Comparison of ENCODE assay signal across 8 cellular contexts in the genomic region with DNA sequence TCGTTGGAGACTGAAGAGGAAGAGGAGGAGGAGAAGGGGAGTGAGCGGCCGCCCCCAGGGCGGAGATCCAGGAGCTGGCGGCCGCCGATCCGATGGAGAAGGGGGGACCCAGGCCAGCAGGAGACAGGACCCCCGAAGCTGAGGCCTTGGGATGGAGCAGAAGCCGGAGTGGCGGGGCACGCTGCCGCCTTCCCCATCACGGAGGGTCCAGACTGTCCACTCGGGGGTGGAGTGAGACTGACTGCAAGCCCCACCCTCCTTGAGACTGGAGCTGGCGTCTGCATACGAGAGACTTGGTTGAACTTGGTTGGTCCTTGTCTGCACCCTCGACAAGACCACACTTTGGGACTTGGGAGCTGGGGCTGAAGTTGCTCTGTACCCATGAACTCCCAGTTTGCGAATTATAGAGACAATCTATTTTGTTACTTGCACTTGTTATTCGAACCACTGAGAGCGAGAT. TPM values are rescaled to one million over a fixed set of nuclear protein-coding genes. Genes with fewer than 3 reads are reported as not detected.
DNase-seq lines count a peak whose midpoint lies in the region; ATAC-seq lines count a peak whose summit lies in the region.

No MANE protein-coding gene starts in this region.

- POLR2A ChIA-PET in activated CD8-positive, alpha-beta T cell treated with anti-CD3 and anti-CD28 coated beads, Interleukin-2, amount 10 ng/mL, durations not matched to agents 7 days and 5 days (lab: Charles Lee), result interaction anchor here (0.9 to 5.3 kb wide), 17 partner anchors 15 to 142 kb away, joined by 3 to 143 read pairs (median 30); a partner anchor contains a TSS

- H3K36me3 ChIP-seq in neuron (ENCODE audit: insufficient read depth, low read length), result no peaks in the 10 kb centered on the region

- no peak for ATAC-seq in activated CD8-positive, alpha-beta T cell treated with anti-CD3 and anti-CD28 coated beads, Interleukin-2, amount 10 ng/mL, durations not matched to agents 7 days and 5 days
- no peak for ATAC-seq in HG02884 (IDR thresholded peaks at IDR 0.05; ENCODE audit: unreplicated experiment)
- no peak for ATAC-seq in GM19467 (IDR thresholded peaks at IDR 0.05; ENCODE audit: unreplicated experiment)
- no peak for ATAC-seq in GM21423 (IDR thresholded peaks at IDR 0.05; ENCODE audit: unreplicated experiment)

- peak; percentile 52 for DNase-seq in NK-92 treated with Interleukin-12 subunit alpha and Interleukin-12 subunit beta, amount 100 ng/mL, for 24 hours (lab: John Stamatoyannopoulos, UW)
- DNase-seq in NK-92 (lab: John Stamatoyannopoulos, UW; ENCODE audit: unreplicated experiment) (no peak), fibroblast of gingiva (ENCODE audit: low read depth) (peak; percentile 54)
- DNase-seq in activated CD8-positive, alpha-beta T cell treated with anti-CD3 and anti-CD28 coated beads, Interleukin-2, amount 10 ng/mL, durations not matched to agents 7 days and 5 days, result peak; percentile 53

- H3K4me3 Mint-ChIP-seq in activated CD8-positive, alpha-beta T cell treated with anti-CD3 and anti-CD28 coated beads, Interleukin-2, amount 10 ng/mL, durations not matched to agents 7 days and 5 days, result peak overlapping the region; percentile 86

- peaks cover 22% of the 10 kb centered on the region for H3K4me1 ChIP-seq in neuron (ENCODE audit: insufficient read depth, low read length)

- H3K4me3 ChIP-seq in neuron (ENCODE audit: low read length), result peak overlapping the region; percentile 15

- peak overlapping the region; percentile 95 for H3K27ac Mint-ChIP-seq in activated CD8-positive, alpha-beta T cell treated with anti-CD3 and anti-CD28 coated beads, Interleukin-2, amount 10 ng/mL, durations not matched to agents 7 days and 5 days

- H3K27me3 ChIP-seq in neuron (ENCODE audit: insufficient read depth, low read length), result no peaks in the 10 kb centered on the region

- H3K27me3 Mint-ChIP-seq in activated CD8-positive, alpha-beta T cell treated with anti-CD3 and anti-CD28 coated beads, Interleukin-2, amount 10 ng/mL, durations not matched to agents 7 days and 5 days (ENCODE audit: low read depth), result no peaks in the 10 kb centered on the region

- peaks cover 22% of the 10 kb centered on the region for H3K4me1 Mint-ChIP-seq in activated CD8-positive, alpha-beta T cell treated with anti-CD3 and anti-CD28 coated beads, Interleukin-2, amount 10 ng/mL, durations not matched to agents 7 days and 5 days (ENCODE audit: low read depth)

- no peaks in the 10 kb centered on the region for H3K9me3 Mint-ChIP-seq in activated CD8-positive, alpha-beta T cell treated with anti-CD3 and anti-CD28 coated beads, Interleukin-2, amount 10 ng/mL, durations not matched to agents 7 days and 5 days (ENCODE audit: insufficient read depth)

- H2AFZ ChIP-seq in neuron (ENCODE audit: low read depth, low read length), result no peak overlapping the region

- peaks cover 1% of the 10 kb centered on the region for H3K9me3 ChIP-seq in neuron (ENCODE audit: low read length)

- CTCF ChIA-PET in activated CD8-positive, alpha-beta T cell treated with anti-CD3 and anti-CD28 coated beads, Interleukin-2, amount 10 ng/mL, durations not matched to agents 7 days and 5 days (lab: Charles Lee), result interaction anchor here (0.6 to 6.6 kb wide), 11 partner anchors 12 to 159 kb away, joined by 3 to 162 read pairs (median 9); no protein-coding TSS in a partner anchor

- H3K36me3 Mint-ChIP-seq in activated CD8-positive, alpha-beta T cell treated with anti-CD3 and anti-CD28 coated beads, Interleukin-2, amount 10 ng/mL, durations not matched to agents 7 days and 5 days (ENCODE audit: low read depth), result peaks cover 27% of the 10 kb centered on the region

RNA-seq across cellular contexts. Expression of a gene that starts 1.8 kb away (rescaled TPM):
- total RNA-seq in activated CD8-positive, alpha-beta T cell treated with anti-CD3 and anti-CD28 coated beads, Interleukin-2, amount 10 ng/mL, durations not matched to agents 7 days and 5 days, result 10 to 100 TPM; 59.2 to 61.4 TPM

RNA-seq across cellular contexts. Expression of a gene that starts 21.0 kb away (rescaled TPM):
- 100 to 1,000 TPM; 108 to 119 TPM for total RNA-seq in activated CD8-positive, alpha-beta T cell treated with anti-CD3 and anti-CD28 coated beads, Interleukin-2, amount 10 ng/mL, durations not matched to agents 7 days and 5 days

RNA-seq across cellular contexts. Expression of a gene that starts 50.4 kb away (rescaled TPM):
- total RNA-seq in activated CD8-positive, alpha-beta T cell treated with anti-CD3 and anti-CD28 coated beads, Interleukin-2, amount 10 ng/mL, durations not matched to agents 7 days and 5 days, result 10 to 100 TPM; 75.1 to 80.2 TPM
